In the genomic region with DNA sequence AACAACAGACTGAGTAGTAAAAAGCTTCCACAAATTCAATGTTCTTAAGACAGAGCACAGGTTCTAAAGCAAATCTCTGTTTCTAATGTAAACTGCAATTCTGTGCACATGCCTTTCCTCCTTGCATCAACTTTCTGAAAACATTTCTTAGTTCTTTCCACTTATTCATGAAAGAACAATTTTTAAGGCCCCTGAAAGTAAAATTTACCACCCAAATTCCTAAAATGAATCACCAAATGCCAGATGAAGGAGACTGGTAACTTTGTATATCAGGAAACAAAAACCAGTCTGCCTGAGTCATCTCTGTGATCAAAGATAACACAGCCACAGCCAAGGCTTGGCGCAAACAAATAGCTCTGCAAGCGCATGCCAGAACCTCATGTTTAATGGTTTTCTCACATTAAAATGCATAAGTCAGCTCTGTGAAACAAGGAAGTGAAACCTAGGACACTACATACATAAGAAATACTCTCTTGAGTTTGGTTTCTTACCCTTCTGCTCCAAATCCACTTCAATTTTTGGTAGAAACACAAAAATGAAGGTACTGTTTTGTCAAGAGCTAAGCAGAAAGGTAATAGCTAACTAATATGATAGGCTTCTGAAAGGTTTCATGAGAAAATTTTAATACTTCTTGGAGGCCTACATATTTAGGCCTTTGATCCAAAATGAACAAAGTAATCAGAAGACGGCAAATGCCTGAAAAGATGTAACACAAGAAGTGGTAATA, we compare ENCODE assay signal across 8 cellular contexts.
DNase-seq lines count a peak whose midpoint lies in the region; ATAC-seq and TF ChIP-seq lines count a peak whose summit lies in the region.

No MANE protein-coding gene starts in this region.

- intact Hi-C loops in Right ventricle myocardium inferior (cut with DNase I) (no loop called here), cardiac septum (cut with DNase I) (no loop called here), Panc1 (cut with micrococcal nuclease; ENCODE audit: unreplicated experiment) (no loop called here), prostate gland (cut with DNase I) (no loop called here), uterus (cut with DNase I; ENCODE audit: low total_unique reads) (no loop called here)

- no peaks in the 10 kb centered on the region for H3K9me3 ChIP-seq in Panc1 (ENCODE audit: control insufficient read depth, insufficient read depth, low read depth, low read length)
- no peaks in the 10 kb centered on the region for H3K9me3 ChIP-seq in prostate gland
- no peaks in the 10 kb centered on the region for H3K9me3 ChIP-seq in uterus

- in situ Hi-C loops in Panc1 (cut with HindIII; ENCODE audit: low pct_unique_long_range_greater_than_20kb, low sequenced_read_pairs): no loop called here

- no peaks in the 10 kb centered on the region; the same call in 1 of the 2 replicates for H3K36me3 ChIP-seq in Panc1 (ENCODE audit: control insufficient read depth, insufficient read depth, low read length)
- H3K36me3 ChIP-seq in prostate gland: no peaks in the 10 kb centered on the region
- H3K36me3 ChIP-seq in uterus: no peaks in the 10 kb centered on the region

- BruUV-seq in Panc1 (replicated peaks; lab: Mats Ljungman, UMichigan): no TSS peak

- H3K27ac ChIP-seq in Panc1 (ENCODE audit: low read length): peak overlapping the region; percentile 76
- H3K27ac ChIP-seq in prostate gland: peak overlapping the region; percentile 77
- peak overlapping the region; percentile 81 to 87 for H3K27ac ChIP-seq in uterus

- no peak for DNase-seq in Right ventricle myocardium inferior (ENCODE audit: missing footprints)
- DNase-seq in cardiac septum (ENCODE audit: low spot score): no peak
- no peak for DNase-seq in Panc1 (ENCODE audit: low read depth, low spot score)
- DNase-seq in activated T-helper 1 cell treated with Interleukin-2 at 50 U/mL for 16 hours (ENCODE audit: low read depth): peak; percentile 37
- peak; percentile 95 to 96 for DNase-seq in foreskin fibroblast
- DNase-seq in prostate gland (ENCODE audit: low spot score): peak; percentile 91
- peak; percentile 65 to 88 for DNase-seq in uterus

- peaks cover 20% of the 10 kb centered on the region for H3K4me1 ChIP-seq in Panc1 (ENCODE audit: control insufficient read depth, insufficient read depth, low read length)
- peaks cover 5% of the 10 kb centered on the region for H3K4me1 ChIP-seq in prostate gland (replicated peaks)
- H3K4me1 ChIP-seq in uterus: peaks cover 17 to 25% of the 10 kb centered on the region in 2 donors

- CTCF ChIA-PET in Panc1 (lab: Charles Lee): no interaction called here

- WGBS in prostate gland: 26% methylated on average over 3 of the region's 3 CpGs

- H3K4me3 ChIP-seq in Panc1 (ENCODE audit: low read depth in 2 of 2, low read length in 2 of 2) (no peak overlapping the region), foreskin fibroblast (ENCODE audit: low read depth in 1 of 2, low read length in 2 of 2) (no peak overlapping the region), prostate gland (no peak overlapping the region), uterus (no peak overlapping the region)

- POLR2A ChIA-PET in Panc1 (lab: Charles Lee): interaction anchor here (0.6 kb wide), 1 partner anchor 63 kb away, joined by 5 read pairs; no protein-coding TSS in a partner anchor

- TF ChIP-seq POLR2A in prostate gland (IDR thresholded peaks at IDR 0.05) (no peak), uterus (IDR thresholded peaks at IDR 0.05) (no peak)

- TF ChIP-seq CTCF in Panc1 (IDR thresholded peaks at IDR 0.05): no peak
- TF ChIP-seq CTCF in foreskin fibroblast (IDR thresholded peaks at IDR 0.05; ENCODE audit: low read depth, low read length): no peak
- TF ChIP-seq CTCF in prostate gland (IDR thresholded peaks at IDR 0.05): no peak
- no peak for TF ChIP-seq CTCF in uterus (IDR thresholded peaks at IDR 0.05)

- H3K27me3 ChIP-seq in Panc1 (ENCODE audit: control insufficient read depth, insufficient read depth, low read length) (no peaks in the 10 kb centered on the region), prostate gland (replicated peaks; ENCODE audit: insufficient read depth) (no peaks in the 10 kb centered on the region), uterus (no peaks in the 10 kb centered on the region)

- ATAC-seq in Right ventricle myocardium inferior: peak; percentile 52
- ATAC-seq in HG03103 (IDR thresholded peaks at IDR 0.05; ENCODE audit: low read depth, unreplicated experiment): peak; percentile 80
- ATAC-seq in Panc1: peak; percentile 97

Comparison
In these comparisons a context has a peak if more than half of its experiments do, and no peak if none do; other contexts are left out.
1. DNase-seq: peak in activated T-helper 1 cell treated with Interleukin-2 at 50 U/mL for 16 hours (single experiment), foreskin fibroblast (2 of 2), prostate gland (single experiment) and uterus (2 of 2); none in Right ventricle myocardium inferior (single experiment), cardiac septum (single experiment) and Panc1 (single experiment).
2. Peak in every context shown above with its lines, with median percentiles within 50 percentile points of each other: ATAC-seq and H3K27ac ChIP-seq.